ENCODE assay signal across 10 cellular contexts in the genomic region with DNA sequence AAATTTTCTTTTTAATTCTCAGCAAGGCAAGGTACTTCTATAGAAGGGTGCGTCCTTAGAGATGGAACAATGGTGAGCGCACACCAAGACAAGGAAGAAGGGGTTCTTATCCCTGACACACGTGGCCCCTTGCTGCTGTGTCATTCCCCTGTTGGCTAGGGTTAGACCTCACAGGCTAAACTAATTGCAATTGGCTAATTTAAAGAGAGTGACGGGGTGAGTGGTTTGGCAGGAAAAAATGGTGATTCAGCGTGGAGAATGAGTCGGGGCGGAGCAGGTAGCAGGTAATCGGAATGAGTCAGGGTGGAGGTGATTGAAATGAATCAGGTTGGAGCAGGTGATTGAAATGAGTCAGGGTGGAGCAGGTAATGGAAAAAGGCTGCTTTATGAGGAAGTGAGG. TPM values are rescaled to one million over a fixed set of nuclear protein-coding genes. Genes with fewer than 3 reads are reported as not detected.
DNase-seq lines count a peak whose midpoint lies in the region; ATAC-seq and TF ChIP-seq lines count a peak whose summit lies in the region.
"Had no signal": no experiment of that assay in that cellular context is flagged by ENCODE, and none has a peak within 500 bp of the region (broad histone marks: within the 10 kb centered on the region; RNA-seq: fewer than 3 reads in every experiment).

No MANE protein-coding gene starts in this region.

- H2AFZ ChIP-seq in mammary epithelial cell (ENCODE audit: low read depth, low read length) (peak overlapping the region; percentile 58), neural progenitor cell (replicated peaks) (peak overlapping the region; percentile 63)

- H3K9ac ChIP-seq in mammary epithelial cell (ENCODE audit: insufficient read depth, low read length) = no peak overlapping the region
- H3K9ac ChIP-seq in neural progenitor cell = no peak overlapping the region

- dilution Hi-C loops in mammary epithelial cell (cut with HindIII; ENCODE audit: low sequenced_read_pairs) = no loop called here

- TF ChIP-seq CTCF in mammary epithelial cell (conservative IDR thresholded peaks at IDR 0.05 in 1 of 2, IDR thresholded peaks at IDR 0.05 in 1 of 2; ENCODE audit: extremely low read depth in 1 of 2, insufficient read depth in 1 of 2, low read depth in 1 of 2, low read length in 2 of 2) (no peak), neural progenitor cell (IDR thresholded peaks at IDR 0.05) (no peak)

- H3K36me3 ChIP-seq in mammary epithelial cell (ENCODE audit: insufficient read depth, low read length) = no peaks in the 10 kb centered on the region
- no peaks in the 10 kb centered on the region for H3K36me3 ChIP-seq in neural progenitor cell

- peak overlapping the region; percentile 2 for H3K27ac Mint-ChIP-seq in neural progenitor cell
- H3K27ac Mint-ChIP-seq: progenitor cell of endocrine pancreas had no signal

- 19% methylated on average over 7 of the region's 8 CpGs for WGBS in mammary epithelial cell (ENCODE audit: low coverage, missing lambda C conversion rate)

- CTCF ChIA-PET in mammary epithelial cell (lab: Charles Lee; ENCODE audit: low non-redundant PET) = no interaction called here

- no peak for ATAC-seq in GM18498 (IDR thresholded peaks at IDR 0.05; ENCODE audit: unreplicated experiment)

- H3K27ac ChIP-seq in mammary epithelial cell (ENCODE audit: insufficient read depth, low read depth, low read length) (peak overlapping the region; percentile 84), neural progenitor cell (no peak overlapping the region)

- no peaks in the 10 kb centered on the region for H3F3A ChIP-seq in neural progenitor cell (ENCODE audit: low read depth)

- H3K4me2 ChIP-seq in mammary epithelial cell (ENCODE audit: insufficient read depth, low read depth, low read length) (no peak overlapping the region), neural progenitor cell (no peak overlapping the region)

- H3K79me2 ChIP-seq in mammary epithelial cell (ENCODE audit: insufficient read depth, low read length) (no peaks in the 10 kb centered on the region), neural progenitor cell (ENCODE audit: low read depth) (no peaks in the 10 kb centered on the region)

- no peaks in the 10 kb centered on the region for H3K9me3 Mint-ChIP-seq in neural progenitor cell
- H3K9me3 Mint-ChIP-seq: CD4-positive, alpha-beta memory T cell had no signal

- in situ Hi-C loops in mammary epithelial cell (cut with MboI; ENCODE audit: low sequenced_read_pairs in 2 of 2) = no loop called here

- no peaks in the 10 kb centered on the region for H3K9me3 ChIP-seq in mammary epithelial cell (replicated peaks; ENCODE audit: insufficient read depth, low read length)
- no peaks in the 10 kb centered on the region for H3K9me3 ChIP-seq in neural progenitor cell (ENCODE audit: low read depth)

- H3K27me3 ChIP-seq in mammary epithelial cell (ENCODE audit: insufficient read depth, low read length) = no peaks in the 10 kb centered on the region
- H3K27me3 ChIP-seq in neural progenitor cell = no peaks in the 10 kb centered on the region

- H3K4me3 Mint-ChIP-seq in neural progenitor cell = no peak overlapping the region
- H3K4me3 Mint-ChIP-seq: CD4-positive, alpha-beta memory T cell had no signal

- no TSS peak for BruUV-seq in mammary epithelial cell (replicated peaks; lab: Mats Ljungman, UMichigan)

- H4K20me1 ChIP-seq in mammary epithelial cell (ENCODE audit: insufficient read depth, low read length) (no peaks in the 10 kb centered on the region), neural progenitor cell (ENCODE audit: low read depth) (no peaks in the 10 kb centered on the region)

- intact Hi-C loops in mammary epithelial cell (cut with micrococcal nuclease) = loop anchor here (2.0 to 5.0 kb wide), 2 partner anchors 19 to 37 kb away; a partner anchor contains a TSS

- H3K27me3 Mint-ChIP-seq in neural progenitor cell (ENCODE audit: insufficient read depth, low read depth) = no peaks in the 10 kb centered on the region
- H3K27me3 Mint-ChIP-seq: CD4-positive, alpha-beta memory T cell; progenitor cell of endocrine pancreas had no signal

- DNase-seq in Daoy (ENCODE audit: low read depth) = peak; percentile 28
- peak; percentile 28 for DNase-seq in HT1080 (ENCODE audit: low read depth)
- DNase-seq in mammary epithelial cell = peak; percentile 97
- no peak for DNase-seq in neural progenitor cell (ENCODE audit: low spot score)
- no peak for DNase-seq in DMS114 treated with DMSO at 0.1 percent for 48 hours (lab: John Stamatoyannopoulos, UW; ENCODE audit: unreplicated experiment)
- no peak for DNase-seq in A172 (ENCODE audit: low spot score)
- DNase-seq: CD4-positive, alpha-beta memory T cell; Karpas-422 had no signal

- H3K4me1 ChIP-seq in mammary epithelial cell (ENCODE audit: insufficient read depth, low read length) (peaks cover 21% of the 10 kb centered on the region), neural progenitor cell (no peaks in the 10 kb centered on the region)

- H3K4me1 Mint-ChIP-seq in neural progenitor cell = no peaks in the 10 kb centered on the region

- H3K4me3 ChIP-seq in mammary epithelial cell (replicated peaks in 1 of 3; ENCODE audit: insufficient read depth in 1 of 3, low read depth in 2 of 3, low read length in 3 of 3) (no peak overlapping the region), neural progenitor cell (no peak overlapping the region)

- no peaks in the 10 kb centered on the region for H3K36me3 Mint-ChIP-seq in neural progenitor cell
- H3K36me3 Mint-ChIP-seq: CD4-positive, alpha-beta memory T cell had no signal

RNA-seq across cellular contexts. Expression of a gene that starts 36.3 kb away (rescaled TPM):
- total RNA-seq in Daoy (2014; rRNA removed; shearing (Covaris generic)) = 121 and 133 TPM in 2 replicates
- 73.9 and 83.7 TPM in 2 replicates for total RNA-seq in HT1080 (2014; rRNA removed; shearing (Covaris generic))
- 37.0 and 41.3 TPM in 2 replicates for polyA plus RNA-seq in HT1080 (2015; cell fraction: cytosol; rRNA removed)
- polyA plus RNA-seq in HT1080 (2015; cell fraction: nucleus; rRNA removed) = 173 and 194 TPM in 2 replicates
- total RNA-seq in mammary epithelial cell (100 to 1,000 TPM; 120 to 162 TPM), neural progenitor cell (ENCODE audit: low replicate concordance) (142 and 153 TPM in 2 replicates)
- polyA plus RNA-seq in mammary epithelial cell = 60.7 TPM
- polyA minus RNA-seq in mammary epithelial cell = 159 TPM
- 74.3 and 99.6 TPM in 2 replicates for total RNA-seq in A172 (2014; rRNA removed; shearing (Covaris generic))

Comparison
In these comparisons a context has a peak if more than half of its experiments do, and no peak if none do; other contexts are left out.
1. DNase-seq: peak in Daoy (single experiment), HT1080 (single experiment) and mammary epithelial cell (single experiment); none in neural progenitor cell (single experiment), DMS114 treated with DMSO at 0.1 percent for 48 hours (single experiment) and A172 (single experiment).